In the genomic region with DNA sequence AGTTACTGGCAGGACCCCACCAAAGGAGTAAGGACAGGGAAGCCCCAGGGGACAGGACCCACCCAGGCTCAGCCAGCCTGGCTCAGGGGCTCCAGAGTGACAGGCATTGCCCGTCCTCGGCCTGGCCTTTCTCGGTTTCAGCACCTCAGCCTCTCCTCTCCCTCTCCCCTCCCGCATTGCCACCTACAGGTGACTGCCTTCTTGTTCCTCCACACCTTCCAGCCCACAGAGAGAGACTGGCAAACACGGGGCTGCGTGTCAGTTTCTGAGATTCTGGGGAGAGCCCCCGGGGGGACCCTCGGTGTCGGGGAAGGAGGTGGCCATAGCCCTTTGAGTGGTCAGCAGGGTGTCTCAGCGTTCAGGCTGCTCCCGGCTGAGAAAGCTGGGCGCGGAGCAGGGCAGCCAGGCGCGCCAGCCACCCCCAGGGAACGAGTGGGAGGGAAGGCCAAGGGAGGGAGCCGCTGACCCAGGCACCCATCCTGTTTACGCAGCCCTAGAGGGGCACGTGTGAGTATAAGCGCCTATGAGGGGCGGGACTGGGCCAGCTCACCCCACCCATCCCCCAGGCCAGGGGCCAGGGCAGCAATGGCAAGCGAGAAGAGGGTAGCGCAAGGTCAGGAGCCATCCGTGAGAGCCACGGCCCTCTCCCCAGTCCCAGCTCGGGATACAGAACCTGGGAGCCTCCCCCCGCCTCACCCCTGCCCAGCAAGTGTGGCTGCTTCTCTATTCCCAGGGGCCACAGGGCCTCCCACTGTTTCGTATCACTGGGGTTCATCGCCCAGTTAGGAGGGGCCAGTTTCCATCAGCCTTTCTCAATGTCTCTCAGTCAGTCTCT, we compare ENCODE assay signal across 14 cellular contexts. TPM values are rescaled to one million over a fixed set of nuclear protein-coding genes. Genes with fewer than 3 reads are reported as not detected.
DNase-seq lines count a peak whose midpoint lies in the region; ATAC-seq, FAIRE-seq and TF ChIP-seq lines count a peak whose summit lies in the region.
"Had no signal": no experiment of that assay in that cellular context is flagged by ENCODE, and none has a peak within 500 bp of the region (broad histone marks: within the 10 kb centered on the region; RNA-seq: fewer than 3 reads in every experiment).

No MANE protein-coding gene starts in this region.

- SMC1A ChIA-PET in GM12878 (lab: Charles Lee; ENCODE audit: uncharacterized antibody, unreplicated experiment) = no interaction called here

- intact Hi-C loops in cardiac septum (cut with DNase I) = no loop called here
- intact Hi-C loops in GM12878 (cut with micrococcal nuclease; ENCODE audit: unreplicated experiment) = no loop called here

- H3K9me3 ChIP-seq in cardiac muscle cell (ENCODE audit: low read depth) = no peaks in the 10 kb centered on the region
- H3K9me3 ChIP-seq in GM12878 (replicated peaks; ENCODE audit: control insufficient read depth, insufficient read depth, low read length) = no peaks in the 10 kb centered on the region
- no peaks in the 10 kb centered on the region for H3K9me3 ChIP-seq in iPS-18c (ENCODE audit: control insufficient read depth, insufficient read depth, low read length)
- H3K9me3 ChIP-seq in T-helper 17 cell (ENCODE audit: control insufficient read depth, low read length, poor library complexity, severe bottlenecking) = no peaks in the 10 kb centered on the region
- H3K9me3 ChIP-seq: esophagus muscularis mucosa, spleen had no signal

- TF ChIP-seq RAD21 in GM12878 (IDR thresholded peaks at IDR 0.05; ENCODE audit: insufficient read depth, low read depth, low read length) = no peak

- DNase-seq in cardiac muscle cell (ENCODE audit: low read depth in 1 of 2, low spot score in 1 of 2) (peak; percentile 31 to 72), cardiac septum (ENCODE audit: low spot score) (no peak), GM12878 (ENCODE audit: low read depth, low spot score) (no peak), urothelium cell line (ENCODE audit: low spot score) (peak; percentile 58), T-helper 17 cell (no peak), DMS79 (lab: John Stamatoyannopoulos, UW) (no peak), NCI-H82 (lab: John Stamatoyannopoulos, UW) (no peak)
- DNase-seq: NCI-H774, spleen had no signal

- FAIRE-seq in GM12878 (lab: Jason Lieb, UNC) (no peak), urothelium cell line (lab: Jason Lieb, UNC) (peak; percentile 23)

- no peak overlapping the region for H2AFZ ChIP-seq in GM12878 (ENCODE audit: control insufficient read depth, low read depth, low read length)

- POLR2A ChIA-PET in GM12878 (lab: Charles Lee) = interaction anchor here (1.0 kb wide), 1 partner anchor 109 kb away, joined by 3 read pairs; no protein-coding TSS in a partner anchor

- 17% methylated on average over 29 of the region's 29 CpGs for WGBS in GM12878 (ENCODE audit: insufficient coverage, insufficient replicate concordance, low lambda C conversion rate, missing lambda C conversion rate)

- H3K27ac Mint-ChIP-seq in T-helper 17 cell = no peak overlapping the region

- peaks cover 2% of the 10 kb centered on the region for H3K36me3 Mint-ChIP-seq in T-helper 17 cell (ENCODE audit: low read depth)

- no peaks in the 10 kb centered on the region for H4K20me1 ChIP-seq in GM12878 (ENCODE audit: control insufficient read depth, insufficient read depth)

- H3K27ac ChIP-seq in cardiac muscle cell (no peak overlapping the region), GM12878 (ENCODE audit: control insufficient read depth, insufficient read depth) (no peak overlapping the region)
- H3K27ac ChIP-seq: esophagus muscularis mucosa, spleen had no signal

- H3K9ac ChIP-seq in GM12878 (ENCODE audit: control insufficient read depth, insufficient read depth, low read length) = no peak overlapping the region

- H3K4me3 Mint-ChIP-seq in T-helper 17 cell = no peak overlapping the region

- no peak for TF ChIP-seq EP300 in GM12878 (IDR thresholded peaks at IDR 0.05; ENCODE audit: borderline replicate concordance in 1 of 2, control insufficient read depth in 1 of 2, low read depth in 2 of 2, low read length in 2 of 2)

- H3K4me1 ChIP-seq in cardiac muscle cell (ENCODE audit: low read depth) = peaks cover 6% of the 10 kb centered on the region
- H3K4me1 ChIP-seq in GM12878 (ENCODE audit: control insufficient read depth, insufficient read depth, low read length) = peaks cover 3% of the 10 kb centered on the region; the same call in 1 of the 2 replicates

- H3K4me3 ChIP-seq in cardiac muscle cell = no peak overlapping the region
- no peak overlapping the region for H3K4me3 ChIP-seq in GM12878
- H3K4me3 ChIP-seq in iPS-18c (ENCODE audit: insufficient read depth, low read depth, low read length) = peak overlapping the region; percentile 32
- H3K4me3 ChIP-seq: esophagus muscularis mucosa, spleen had no signal

- peaks cover 42% of the 10 kb centered on the region for H3K27me3 Mint-ChIP-seq in T-helper 17 cell

- H3K27me3 ChIP-seq in cardiac muscle cell = peaks cover 5% of the 10 kb centered on the region
- H3K27me3 ChIP-seq in GM12878 (replicated peaks in 1 of 2; ENCODE audit: control insufficient read depth in 2 of 2, insufficient read depth in 2 of 2, low read length in 1 of 2) = no peaks in the 10 kb centered on the region; a peak in 1 of 4 replicates

- CTCF ChIA-PET in GM12878 (lab: Yijun Ruan, JAX) = interaction anchor here (0.7 to 3.6 kb wide), 6 partner anchors 8 to 1622 kb away, joined by 3 to 19 read pairs (median 3); no protein-coding TSS in a partner anchor

- no peaks in the 10 kb centered on the region for H3K79me2 ChIP-seq in GM12878 (ENCODE audit: control insufficient read depth, insufficient read depth, low read length)

- no peak for TF ChIP-seq POLR2A in GM12878 (IDR thresholded peaks at IDR 0.05; ENCODE audit: low read depth, low read length)

- RAD21 ChIA-PET in GM12878 (lab: Charles Lee; ENCODE audit: unreplicated experiment) = interaction anchor here (0.6 to 1.3 kb wide), 3 partner anchors 11 to 78 kb away, joined by 3 to 4 read pairs (median 3); no protein-coding TSS in a partner anchor

- peaks cover 11% of the 10 kb centered on the region for H3K4me1 Mint-ChIP-seq in T-helper 17 cell

- no TSS peak for BruUV-seq in GM12878 (replicated peaks; lab: Mats Ljungman, UMichigan)

- ATAC-seq in GM12878 = no peak
- no peak for ATAC-seq in T-helper 17 cell

- no peak overlapping the region for H3K4me2 ChIP-seq in GM12878 (ENCODE audit: control insufficient read depth, insufficient read depth)

- in situ Hi-C loops in GM12878 (cut with MboI) = no loop called here

- TF ChIP-seq CTCF in cardiac muscle cell (IDR thresholded peaks at IDR 0.05; ENCODE audit: low read depth, low read length) = no peak
- peak in 1 of 3 experiments; percentile 14; a peak in 1 of 6 replicates for TF ChIP-seq CTCF in GM12878 (IDR thresholded peaks at IDR 0.05 in 2 of 3, conservative IDR thresholded peaks at IDR 0.05 in 1 of 3; ENCODE audit: control insufficient read depth in 2 of 3, extremely low read depth in 1 of 3, insufficient read depth in 1 of 3, low read depth in 3 of 3, low read length in 3 of 3)

- no peaks in the 10 kb centered on the region for H3K36me3 ChIP-seq in cardiac muscle cell
- no peaks in the 10 kb centered on the region for H3K36me3 ChIP-seq in GM12878 (ENCODE audit: control insufficient read depth in 2 of 2, insufficient read depth in 2 of 2, low read length in 1 of 2)
- H3K36me3 ChIP-seq: esophagus muscularis mucosa, spleen had no signal

RNA-seq across cellular contexts. Expression of gene DMKN, which starts 0.7 kb away (rescaled TPM):
- total RNA-seq in cardiac muscle cell = 232 and 289 TPM in 2 replicates
- 220 and 329 TPM in 2 replicates for polyA plus RNA-seq in cardiac muscle cell
- total RNA-seq in cardiac septum = 4.2 TPM
- total RNA-seq in GM12878 (2013; cell fraction: nucleolus; rRNA removed) = 230 and 233 TPM in 2 replicates
- total RNA-seq in GM12878 (2014; rRNA removed) = 59.5 and 68.0 TPM in 2 replicates
- 52.6 and 61.3 TPM in 2 replicates for total RNA-seq in GM12878 (2014; rRNA removed; fragmentation: Illumina TruSeq; extraction: Trizol)
- total RNA-seq in GM12878 (2021) = 57.8 and 64.9 TPM in 2 replicates
- polyA plus RNA-seq in GM12878 (2011; ENCODE audit: low read depth) = 52.3 TPM
- 60.7 and 72.5 TPM in 2 replicates for polyA plus RNA-seq in GM12878 (2011; rRNA removed)
- 78.7 and 92.1 TPM in 2 replicates for polyA plus RNA-seq in GM12878 (2011; cell fraction: cytosol; rRNA removed)
- polyA plus RNA-seq in GM12878 (2011; cell fraction: nucleus; rRNA removed) = 118 and 167 TPM in 2 replicates
- polyA plus RNA-seq in GM12878 (2012) = 23.7 and 29.9 TPM in 2 replicates
- 90.7 and 102 TPM in 2 replicates for polyA plus RNA-seq in GM12878 (2014; fragmentation: Illumina TruSeq; extraction: Trizol)
- polyA plus RNA-seq in GM12878 (2014; fragmentation: Nextera tagmentation; extraction: Ambion mirVana) = 10 to 100 TPM; 36.4 to 43.3 TPM
- 87.8 and 114 TPM in 2 replicates for polyA plus RNA-seq in GM12878 (2014; rRNA removed)
- 10 to 100 TPM; 57.8 to 65.9 TPM for polyA plus RNA-seq in GM12878 (2016; fragmentation: Nextera tagmentation; extraction: Ambion mirVana)
- polyA minus RNA-seq in GM12878 (2011; rRNA and poly(A)+ RNA removed) = 16.8 and 29.2 TPM in 2 replicates
- 10.3 and 13.2 TPM in 2 replicates for polyA minus RNA-seq in GM12878 (2011; cell fraction: cytosol; rRNA and poly(A)+ RNA removed)
- polyA minus RNA-seq in GM12878 (2011; cell fraction: nucleus; rRNA and poly(A)+ RNA removed) = 28.0 and 32.9 TPM in 2 replicates
- total RNA-seq in T-helper 17 cell = not detected
- total RNA-seq: mononuclear cell; T-helper 1 cell treated with Interleukin-12 subunit alpha and Interleukin-12 subunit beta and Interleukin-4 antibody, amounts not matched to agents 30 ng/mL and 1 ng/mL, for 36 hours had no signal

RNA-seq across cellular contexts. Expression of gene SBSN, which starts 13.9 kb away (rescaled TPM):
- total RNA-seq in cardiac muscle cell (0.15 TPM in 1 of 2 replicates, not detected in the other), cardiac septum (not detected), GM12878 (2014; rRNA removed) (not detected in 2 replicates), GM12878 (2014; rRNA removed; fragmentation: Illumina TruSeq; extraction: Trizol) (not detected in 2 replicates), GM12878 (2021) (not detected in 2 replicates), T-helper 17 cell (not detected)
- polyA plus RNA-seq in cardiac muscle cell (not detected in 2 replicates), GM12878 (2011; rRNA removed) (not detected in 2 replicates), GM12878 (2014; fragmentation: Illumina TruSeq; extraction: Trizol) (not detected in 2 replicates), GM12878 (2014; fragmentation: Nextera tagmentation; extraction: Ambion mirVana) (not detected), GM12878 (2014; rRNA removed) (0.09 TPM in 1 of 2 replicates, not detected in the other), GM12878 (2016; fragmentation: Nextera tagmentation; extraction: Ambion mirVana) (not detected)
- total RNA-seq in GM12878 (2013; cell fraction: nucleolus; rRNA removed) = 0.19 TPM in 1 of 2 replicates, not detected in the other
- not detected for polyA plus RNA-seq in GM12878 (2011; ENCODE audit: low read depth)
- not detected in 2 replicates for polyA plus RNA-seq in GM12878 (2011; cell fraction: cytosol; rRNA removed)
- 0.25 TPM in 1 of 2 replicates, not detected in the other for polyA plus RNA-seq in GM12878 (2011; cell fraction: nucleus; rRNA removed)
- 0.18 and 0.32 TPM in 2 replicates for polyA plus RNA-seq in GM12878 (2012)
- not detected in 2 replicates for polyA minus RNA-seq in GM12878 (2011; rRNA and poly(A)+ RNA removed)
- not detected in 2 replicates for polyA minus RNA-seq in GM12878 (2011; cell fraction: cytosol; rRNA and poly(A)+ RNA removed)
- not detected in 2 replicates for polyA minus RNA-seq in GM12878 (2011; cell fraction: nucleus; rRNA and poly(A)+ RNA removed)
- total RNA-seq: esophagus muscularis mucosa; LHCN-M2; mononuclear cell; spleen; T-helper 1 cell treated with Interleukin-12 subunit alpha and Interleukin-12 subunit beta and Interleukin-4 antibody, amounts not matched to agents 30 ng/mL and 1 ng/mL, for 36 hours had no signal

RNA-seq across cellular contexts. Expression of gene GAPDHS, which starts 19.1 kb away (rescaled TPM):
- total RNA-seq in cardiac muscle cell (0.46 TPM in 1 of 2 replicates, not detected in the other), cardiac septum (not detected), GM12878 (2014; rRNA removed) (not detected in 2 replicates), GM12878 (2014; rRNA removed; fragmentation: Illumina TruSeq; extraction: Trizol) (not detected in 2 replicates), GM12878 (2021) (not detected in 2 replicates), T-helper 17 cell (not detected)
- polyA plus RNA-seq in cardiac muscle cell (not detected in 2 replicates), GM12878 (2011; rRNA removed) (0.08 TPM in 1 of 2 replicates, not detected in the other), GM12878 (2014; fragmentation: Illumina TruSeq; extraction: Trizol) (not detected in 2 replicates), GM12878 (2014; fragmentation: Nextera tagmentation; extraction: Ambion mirVana) (not detected), GM12878 (2014; rRNA removed) (not detected in 2 replicates), GM12878 (2016; fragmentation: Nextera tagmentation; extraction: Ambion mirVana) (not detected)
- total RNA-seq in GM12878 (2013; cell fraction: nucleolus; rRNA removed) = not detected in 2 replicates
- polyA plus RNA-seq in GM12878 (2011; ENCODE audit: low read depth) = not detected
- polyA plus RNA-seq in GM12878 (2011; cell fraction: cytosol; rRNA removed) = 0.06 and 0.07 TPM in 2 replicates
- not detected in 2 replicates for polyA plus RNA-seq in GM12878 (2011; cell fraction: nucleus; rRNA removed)
- not detected in 2 replicates for polyA plus RNA-seq in GM12878 (2012)
- polyA minus RNA-seq in GM12878 (2011; rRNA and poly(A)+ RNA removed) = not detected in 2 replicates
- not detected in 2 replicates for polyA minus RNA-seq in GM12878 (2011; cell fraction: cytosol; rRNA and poly(A)+ RNA removed)
- not detected in 2 replicates for polyA minus RNA-seq in GM12878 (2011; cell fraction: nucleus; rRNA and poly(A)+ RNA removed)
- total RNA-seq: esophagus muscularis mucosa; LHCN-M2; mononuclear cell; T-helper 1 cell treated with Interleukin-12 subunit alpha and Interleukin-12 subunit beta and Interleukin-4 antibody, amounts not matched to agents 30 ng/mL and 1 ng/mL, for 36 hours had no signal

RNA-seq across cellular contexts. Expression of gene KRTDAP, which starts 23.9 kb away (rescaled TPM):
- total RNA-seq in cardiac muscle cell (0.60 TPM in 1 of 2 replicates, not detected in the other), cardiac septum (not detected), GM12878 (2014; rRNA removed) (not detected in 2 replicates), GM12878 (2014; rRNA removed; fragmentation: Illumina TruSeq; extraction: Trizol) (not detected in 2 replicates), GM12878 (2021) (not detected in 2 replicates), T-helper 17 cell (not detected)
- polyA plus RNA-seq in cardiac muscle cell (1.4 and 2.2 TPM in 2 replicates), GM12878 (2011; rRNA removed) (0.23 TPM in 1 of 2 replicates, not detected in the other), GM12878 (2014; fragmentation: Illumina TruSeq; extraction: Trizol) (not detected in 2 replicates), GM12878 (2014; fragmentation: Nextera tagmentation; extraction: Ambion mirVana) (not detected), GM12878 (2014; rRNA removed) (not detected in 2 replicates), GM12878 (2016; fragmentation: Nextera tagmentation; extraction: Ambion mirVana) (not detected)
- not detected in 2 replicates for total RNA-seq in GM12878 (2013; cell fraction: nucleolus; rRNA removed)
- polyA plus RNA-seq in GM12878 (2011; ENCODE audit: low read depth) = not detected
- polyA plus RNA-seq in GM12878 (2011; cell fraction: cytosol; rRNA removed) = not detected in 2 replicates
- polyA plus RNA-seq in GM12878 (2011; cell fraction: nucleus; rRNA removed) = 0.34 TPM in 1 of 2 replicates, not detected in the other
- not detected in 2 replicates for polyA plus RNA-seq in GM12878 (2012)
- not detected in 2 replicates for polyA minus RNA-seq in GM12878 (2011; rRNA and poly(A)+ RNA removed)
- polyA minus RNA-seq in GM12878 (2011; cell fraction: cytosol; rRNA and poly(A)+ RNA removed) = not detected in 2 replicates
- polyA minus RNA-seq in GM12878 (2011; cell fraction: nucleus; rRNA and poly(A)+ RNA removed) = not detected in 2 replicates
- total RNA-seq: esophagus muscularis mucosa; LHCN-M2; mononuclear cell; T-helper 1 cell treated with Interleukin-12 subunit alpha and Interleukin-12 subunit beta and Interleukin-4 antibody, amounts not matched to agents 30 ng/mL and 1 ng/mL, for 36 hours had no signal
- polyA plus RNA-seq: spleen had no signal

RNA-seq across cellular contexts. Expression of gene TMEM147, which starts 31.2 kb away (rescaled TPM):
- total RNA-seq in cardiac muscle cell (95.9 and 149 TPM in 2 replicates), cardiac septum (64.4 TPM), GM12878 (2014; rRNA removed) (96.9 and 106 TPM in 2 replicates), GM12878 (2014; rRNA removed; fragmentation: Illumina TruSeq; extraction: Trizol) (54.7 and 55.2 TPM in 2 replicates), GM12878 (2021) (69.7 and 73.8 TPM in 2 replicates), T-helper 17 cell (10 to 100 TPM; 30.5 to 37.0 TPM)
- polyA plus RNA-seq in cardiac muscle cell (186 and 260 TPM in 2 replicates), GM12878 (2011; rRNA removed) (47.2 and 84.8 TPM in 2 replicates), GM12878 (2014; fragmentation: Illumina TruSeq; extraction: Trizol) (69.3 and 71.8 TPM in 2 replicates), GM12878 (2014; fragmentation: Nextera tagmentation; extraction: Ambion mirVana) (10 to 100 TPM; 53.4 to 65.3 TPM), GM12878 (2014; rRNA removed) (119 and 131 TPM in 2 replicates), GM12878 (2016; fragmentation: Nextera tagmentation; extraction: Ambion mirVana) (100 to 1,000 TPM; 134 to 145 TPM)
- total RNA-seq in GM12878 (2013; cell fraction: nucleolus; rRNA removed) = 29.3 and 30.3 TPM in 2 replicates
- 63.1 TPM for polyA plus RNA-seq in GM12878 (2011; ENCODE audit: low read depth)
- polyA plus RNA-seq in GM12878 (2011; cell fraction: cytosol; rRNA removed) = 121 and 147 TPM in 2 replicates
- 70.7 and 89.4 TPM in 2 replicates for polyA plus RNA-seq in GM12878 (2011; cell fraction: nucleus; rRNA removed)
- 65.4 and 71.1 TPM in 2 replicates for polyA plus RNA-seq in GM12878 (2012)
- 120 and 127 TPM in 2 replicates for polyA minus RNA-seq in GM12878 (2011; rRNA and poly(A)+ RNA removed)
- polyA minus RNA-seq in GM12878 (2011; cell fraction: cytosol; rRNA and poly(A)+ RNA removed) = 29.3 and 32.1 TPM in 2 replicates
- polyA minus RNA-seq in GM12878 (2011; cell fraction: nucleus; rRNA and poly(A)+ RNA removed) = 18.0 and 28.3 TPM in 2 replicates

Comparison
In these comparisons a context has a peak if more than half of its experiments do, and no peak if none do; other contexts are left out.
1. DNase-seq: peak in cardiac muscle cell (2 of 2) and urothelium cell line (single experiment); none in cardiac septum (single experiment), GM12878 (single experiment), T-helper 17 cell (0 of 3), DMS79 (single experiment) and NCI-H82 (single experiment).
2. RNA of gene DMKN, which starts 0.7 kb away (total RNA-seq): 232 to 289 TPM in cardiac muscle cell and 52.6 to 233 TPM in GM12878; 4.2 TPM in cardiac septum (single experiment) and not detected in T-helper 17 cell; every median in the first group is over 10 times any median in the second.